29 cellular contexts compared by ENCODE assay signal in the genomic region with DNA sequence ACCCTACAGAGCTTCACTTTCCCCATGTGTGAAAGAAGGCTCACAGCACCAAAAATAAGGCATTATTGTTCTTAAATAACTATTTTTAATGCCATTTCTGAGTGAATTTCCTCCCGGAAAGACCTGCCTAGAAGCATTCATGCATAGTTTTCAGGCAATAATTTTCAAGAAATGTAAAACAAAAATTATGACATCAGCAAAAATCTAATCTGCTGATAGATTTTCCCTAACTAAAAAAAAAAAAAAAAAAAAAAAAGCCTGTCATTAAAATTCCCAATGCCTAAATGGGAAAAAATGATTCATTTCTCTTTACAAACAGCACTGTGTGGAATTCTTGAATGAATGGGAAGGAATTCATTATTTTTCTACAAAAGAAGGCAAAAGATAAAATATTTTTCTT. TPM values are rescaled to one million over a fixed set of nuclear protein-coding genes. Genes with fewer than 3 reads are reported as not detected.
"Had no signal": no experiment of that assay in that cellular context is flagged by ENCODE, and none has a peak within 500 bp of the region (broad histone marks: within the 10 kb centered on the region; RNA-seq: fewer than 3 reads in every experiment).

No MANE protein-coding gene starts in this region.

- H3K4me1 ChIP-seq: neural progenitor cell, tibial artery, upper lobe of right lung had no signal

- H3K27ac ChIP-seq: left ventricle myocardium inferior, neural progenitor cell, neutrophil, ovary, right atrium auricular region, skin epidermis, suprapubic skin, thoracic aorta, tibial artery, upper lobe of right lung had no signal

- H3K9me3 ChIP-seq: left ventricle myocardium inferior, neutrophil, ovary, right atrium auricular region, suprapubic skin, thoracic aorta, tibial artery, upper lobe of right lung had no signal

- H3K4me2 ChIP-seq: neural progenitor cell had no signal

- H3K4me3 ChIP-seq: left ventricle myocardium inferior, lung, neural progenitor cell, ovary, right atrium auricular region, skin epidermis, suprapubic skin, thoracic aorta, tibial artery, upper lobe of right lung had no signal

- H3K27me3 ChIP-seq: neural progenitor cell, neutrophil, ovary, right atrium auricular region, suprapubic skin, tibial artery, upper lobe of right lung had no signal

- H3K36me3 ChIP-seq: left ventricle myocardium inferior, neural progenitor cell, neutrophil, ovary, right atrium auricular region, suprapubic skin, thoracic aorta, tibial artery, upper lobe of right lung had no signal

- H3K9ac ChIP-seq: neural progenitor cell had no signal

- DNase-seq: hypothalamus; immature natural killer cell; kidney; left ventricle myocardium inferior; mesendoderm; naive B cell; natural killer cell; nephron progenitor cell; occipital lobe; ovary; stimulated activated CD4-positive, alpha-beta T cell treated with anti-CD3 and anti-CD28 coated beads, Interleukin-12 subunit alpha, Interleukin-12 subunit beta, amount 100 ng/mL, for 4 hours; stimulated activated CD4-positive, alpha-beta T cell treated with anti-CD3 and anti-CD28 coated beads, Interleukin-15, amount 100 ng/mL, for 24 hours; stimulated activated CD4-positive, alpha-beta T cell treated with anti-CD3 and anti-CD28 coated beads, Interleukin-2, amount 100 ng/mL, for 24 hours; stimulated activated CD4-positive, alpha-beta T cell treated with anti-CD3 and anti-CD28 coated beads, Interleukin-4, amount 100 ng/mL, for 1 hour; stimulated activated naive B cell treated with anti-CD40 and anti-IgM and Interleukin-4, amounts not matched to agents 10 μg/mL and 1 μg/mL and 100 μg/mL, for 72 hours; stimulated activated naive CD8-positive, alpha-beta T cell treated with anti-CD3 and anti-CD28 coated beads, Interleukin-15, Interleukin-2, amounts not matched to agents 100 U/mL and 50 U/mL, for 24 hours; tibial artery; upper lobe of right lung had no signal

- ATAC-seq: natural killer cell; sciatic nerve; stimulated activated naive B cell treated with anti-CD40 and anti-IgM and Interleukin-4, amounts not matched to agents 10 μg/mL and 1 μg/mL and 100 μg/mL, for 72 hours; stimulated activated naive CD8-positive, alpha-beta T cell treated with anti-CD3 and anti-CD28 coated beads, Interleukin-15, Interleukin-2, amounts not matched to agents 100 U/mL and 50 U/mL, for 24 hours; upper lobe of right lung had no signal

- FAIRE-seq: islet of Langerhans, kidney, urothelium cell line had no signal

RNA-seq across cellular contexts. Expression of gene ABCB11, which starts 35.4 kb away (rescaled TPM):
- total RNA-seq: renal cortical epithelial cell, thoracic aorta had no signal
- polyA plus RNA-seq: immature natural killer cell had no signal
